In the genomic region with DNA sequence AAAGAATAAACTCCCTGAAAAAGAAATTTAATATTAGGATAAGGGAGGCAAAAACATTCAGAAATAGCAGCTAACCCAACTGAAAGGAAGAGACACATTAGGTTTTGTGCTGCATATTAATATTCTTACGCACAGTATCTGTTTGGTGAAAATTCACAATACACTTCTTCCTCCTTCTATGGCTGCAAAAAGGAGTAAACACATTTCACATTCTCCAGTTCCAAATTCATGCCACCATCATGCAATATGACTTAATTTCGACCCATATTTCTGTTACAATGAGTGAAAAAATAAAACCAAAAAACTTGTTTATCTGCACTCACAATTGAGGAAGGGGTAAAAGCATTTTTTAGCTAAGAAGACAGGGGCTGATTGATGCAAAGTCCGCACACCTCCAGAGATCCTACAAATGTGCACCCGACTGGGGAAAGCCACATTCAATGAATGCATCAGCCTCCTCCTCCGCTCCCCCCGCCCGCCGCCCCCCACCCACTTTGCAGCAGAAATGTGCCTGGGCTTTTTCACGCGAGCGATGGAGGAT, we compare ENCODE assay signal across 8 cellular contexts. TPM values are rescaled to one million over a fixed set of nuclear protein-coding genes. Genes with fewer than 3 reads are reported as not detected.
DNase-seq lines count a peak whose midpoint lies in the region; ATAC-seq and TF ChIP-seq lines count a peak whose summit lies in the region.

No MANE protein-coding gene starts in this region.

- TF ChIP-seq POLR2A in adrenal gland (IDR thresholded peaks at IDR 0.05) = no peak

- ATAC-seq in left lung = no peak
- ATAC-seq in HG02642 (IDR thresholded peaks at IDR 0.05; ENCODE audit: poor library complexity, unreplicated experiment) = no peak

- TF ChIP-seq CTCF in C4-2B (conservative IDR thresholded peaks at IDR 0.05) (no peak), adrenal gland (IDR thresholded peaks at IDR 0.05) (no peak), left lung (IDR thresholded peaks at IDR 0.05) (no peak), tibial artery (IDR thresholded peaks at IDR 0.05) (no peak), GM13976 (IDR thresholded peaks at IDR 0.05; ENCODE audit: borderline replicate concordance, control extremely low read depth, extremely low read depth, insufficient read depth, missing control alignments) (no peak)

- no peak for DNase-seq in adrenal gland
- DNase-seq in left lung = no peak
- DNase-seq in tibial artery = no peak
- DNase-seq in effector CD8-positive, alpha-beta T cell (lab: John Stamatoyannopoulos, UW) = no peak
- no peak for DNase-seq in GM13976 (ENCODE audit: low spot score)

- H3K27me3 ChIP-seq in HUES6 (ENCODE audit: control insufficient read depth, insufficient read depth, low read length) (no peaks in the 10 kb centered on the region), adrenal gland (no peaks in the 10 kb centered on the region), left lung (no peaks in the 10 kb centered on the region), tibial artery (no peaks in the 10 kb centered on the region)

- intact Hi-C loops in adrenal gland (cut with DNase I) (loop anchor here in 1 of 2 donors (10.0 kb wide), 2 partner anchors 122 to 138 kb away; a partner anchor contains a TSS), left lung (cut with DNase I) (no loop called here), tibial artery (cut with DNase I; ENCODE audit: low total_unique reads) (loop anchor here (5.0 kb wide), 1 partner anchor 250 kb away; a partner anchor contains a TSS)

- H3K27ac ChIP-seq in C4-2B (peak overlapping the region; percentile 93), HUES6 (ENCODE audit: low read depth, low read length) (peak overlapping the region; percentile 56; the same call in 1 of the 2 replicates), adrenal gland (peak overlapping the region in 4 of 5 donors; percentile 28 to 96 (median 90)), left lung (peak overlapping the region; percentile 84 to 87), tibial artery (peak overlapping the region; percentile 91 to 92)

- peak overlapping the region; percentile 80 for H3K9ac ChIP-seq in HUES6 (ENCODE audit: low read length)

- H3K9me3 ChIP-seq in HUES6 (ENCODE audit: control insufficient read depth, insufficient read depth, low read depth, low read length) (no peaks in the 10 kb centered on the region), adrenal gland (replicated peaks in 1 of 3) (no peaks in the 10 kb centered on the region), left lung (no peaks in the 10 kb centered on the region), tibial artery (no peaks in the 10 kb centered on the region)

- H3K4me1 ChIP-seq in HUES6 (ENCODE audit: control insufficient read depth, insufficient read depth, low read length) (peaks cover 18% of the 10 kb centered on the region), adrenal gland (replicated peaks in 1 of 2) (peaks cover 14 to 44% of the 10 kb centered on the region in 2 donors), left lung (peaks cover 10 to 46% of the 10 kb centered on the region in 2 donors), tibial artery (peaks cover 0 to 33% (median 14%) of the 10 kb centered on the region in 4 donors)

- 0% methylated on average over 8 to 11 of the region's 11 CpGs for WGBS in adrenal gland, 4 donors

- in situ Hi-C loops in GM13976 (cut with MboI; ENCODE audit: low sequenced_read_pairs, unreplicated experiment) = loop anchor here (10.0 kb wide), 1 partner anchor 122 kb away; a partner anchor contains a TSS

- peaks cover 8% of the 10 kb centered on the region; the same call in 1 of the 2 replicates for H3K36me3 ChIP-seq in HUES6 (ENCODE audit: control insufficient read depth, insufficient read depth, low read length)
- no peaks in the 10 kb centered on the region for H3K36me3 ChIP-seq in adrenal gland (replicated peaks in 1 of 2)
- no peaks in the 10 kb centered on the region for H3K36me3 ChIP-seq in left lung
- no peaks in the 10 kb centered on the region for H3K36me3 ChIP-seq in tibial artery

- H3K4me3 ChIP-seq in HUES6 (ENCODE audit: low read depth, low read length) = peak overlapping the region; percentile 99
- peak overlapping the region in 3 of 4 donors; percentile 16 to 92 (median 79) for H3K4me3 ChIP-seq in adrenal gland
- peak overlapping the region; percentile 49 to 64 for H3K4me3 ChIP-seq in left lung
- peak overlapping the region; percentile 92 to 96 for H3K4me3 ChIP-seq in tibial artery

RNA-seq across cellular contexts. Expression of a gene that starts 1.0 kb away (rescaled TPM):
- total RNA-seq in adrenal gland (10 to 100 TPM; 11.5 to 51.6 (median 21.2) TPM), left lung (10 to 100 TPM; 16.7 to 18.2 TPM)
- 10 to 100 TPM in 1 of 3 donors, 1 to 10 TPM in 2; 3.3 to 15.6 (median 3.7) TPM for polyA plus RNA-seq in adrenal gland
